Comparison of ENCODE assay signal across 19 cellular contexts in genomic region chr12:124370851-124371250, GRCh38.
DNase-seq lines count a peak whose midpoint lies in the region; ATAC-seq and TF ChIP-seq lines count a peak whose summit lies in the region.
"Had no signal": no experiment of that assay in that cellular context is flagged by ENCODE, and none has a peak within 500 bp of the region (broad histone marks: within the 10 kb centered on the region; RNA-seq: fewer than 3 reads in every experiment).

No MANE protein-coding gene starts in this region.

- peaks cover 15% of the 10 kb centered on the region for H3K4me1 ChIP-seq in RWPE2 (ENCODE audit: insufficient read depth, poor library complexity, severe bottlenecking)
- peaks cover 19% of the 10 kb centered on the region for H3K4me1 ChIP-seq in fibroblast of lung (ENCODE audit: control insufficient read depth, extremely low read depth, insufficient read depth, low read length)
- peaks cover 6 to 41% (median 36%) of the 10 kb centered on the region in 5 donors for H3K4me1 ChIP-seq in subcutaneous abdominal adipose tissue (ENCODE audit: control insufficient read depth in 5 of 5, insufficient read depth in 5 of 5, low read length in 5 of 5)

- TF ChIP-seq CTCF in RWPE2 (IDR thresholded peaks at IDR 0.05; ENCODE audit: poor library complexity, severe bottlenecking) (no peak), fibroblast of lung (conservative IDR thresholded peaks at IDR 0.05 in 1 of 2, IDR thresholded peaks at IDR 0.05 in 1 of 2; ENCODE audit: low read depth in 1 of 2, low read length in 2 of 2) (no peak)

- H3K27me3 ChIP-seq in RWPE2 (ENCODE audit: insufficient read depth, poor library complexity, severe bottlenecking), result no peaks in the 10 kb centered on the region
- H3K27me3 ChIP-seq in fibroblast of lung (ENCODE audit: control insufficient read depth, insufficient read depth, low read length), result no peaks in the 10 kb centered on the region
- no peaks in the 10 kb centered on the region for H3K27me3 ChIP-seq in subcutaneous abdominal adipose tissue (ENCODE audit: control insufficient read depth in 5 of 5, insufficient read depth in 4 of 5, low read length in 5 of 5)

- no peak for ATAC-seq in RWPE2 (ENCODE audit: low read depth)
- ATAC-seq in GM18870 (IDR thresholded peaks at IDR 0.05; ENCODE audit: unreplicated experiment), result no peak
- no peak for ATAC-seq in HG02970 (IDR thresholded peaks at IDR 0.05; ENCODE audit: low FRiP score, unreplicated experiment)
- ATAC-seq: effector memory CD8-positive, alpha-beta T cell; naive thymus-derived CD8-positive, alpha-beta T cell; stimulated activated effector memory CD8-positive, alpha-beta T cell treated with anti-CD3 and anti-CD28 coated beads, Interleukin-12 subunit alpha, Interleukin-12 subunit beta, amount 100 ng/mL, for 72 hours had no signal

- H3K9me3 ChIP-seq in RWPE2 (ENCODE audit: severe bottlenecking) (no peaks in the 10 kb centered on the region), fibroblast of lung (ENCODE audit: control insufficient read depth, insufficient read depth, low read depth, low read length) (no peaks in the 10 kb centered on the region), subcutaneous abdominal adipose tissue (ENCODE audit: control insufficient read depth in 5 of 5, low read length in 5 of 5) (no peaks in the 10 kb centered on the region)

- no peak overlapping the region for H3K9ac ChIP-seq in fibroblast of lung (ENCODE audit: insufficient read depth, low read length)
- H3K9ac ChIP-seq in subcutaneous abdominal adipose tissue (ENCODE audit: low read length in 5 of 5), result peak overlapping the region in 2 of 5 donors; percentile 54 to 74
- H3K9ac ChIP-seq: KMS-11 had no signal

- H3K27ac ChIP-seq in RWPE2 (ENCODE audit: poor library complexity, severe bottlenecking) (peak overlapping the region; percentile 73), fibroblast of lung (ENCODE audit: insufficient read depth, low read length) (peak overlapping the region; percentile 78), subcutaneous abdominal adipose tissue (ENCODE audit: low read depth, low read length) (peak overlapping the region; percentile 90)
- H3K27ac ChIP-seq: HL-60, KMS-11, WERI-Rb-1 had no signal

- no peak overlapping the region for H3K4me2 ChIP-seq in fibroblast of lung (ENCODE audit: extremely low read depth, insufficient read depth, low read length)
- H3K4me2 ChIP-seq: KMS-11 had no signal

- DNase-seq in EH (ENCODE audit: low read depth), result peak; percentile 51
- no peak for DNase-seq in RWPE2 (ENCODE audit: low spot score)
- no peak for DNase-seq in fibroblast of lung (ENCODE audit: low read depth in 2 of 2)
- no peak for DNase-seq in hippocampal formation (lab: John Stamatoyannopoulos, UW)
- no peak for DNase-seq in DMS 273 (lab: John Stamatoyannopoulos, UW; ENCODE audit: unreplicated experiment)
- DNase-seq: activated effector memory CD4-positive, alpha-beta T cell treated with Interleukin-2 at 50 U/mL for 16 hours; DMS79; effector memory CD8-positive, alpha-beta T cell; H9; kidney; naive thymus-derived CD8-positive, alpha-beta T cell; NCI-H1417 treated with DMSO at 0.1 percent for 48 hours; WERI-Rb-1 had no signal

- H3K36me3 ChIP-seq in RWPE2 (ENCODE audit: low read depth) (peaks cover 90% of the 10 kb centered on the region), fibroblast of lung (ENCODE audit: control insufficient read depth, insufficient read depth, low read length) (peaks cover 34% of the 10 kb centered on the region), subcutaneous abdominal adipose tissue (ENCODE audit: control insufficient read depth in 5 of 5, insufficient read depth in 5 of 5, low read length in 5 of 5) (peaks cover 0 to 77% (median 47%) of the 10 kb centered on the region in 5 donors)

- H3K79me2 ChIP-seq in fibroblast of lung (ENCODE audit: control insufficient read depth, insufficient read depth, low read length), result peaks cover 26% of the 10 kb centered on the region

- H4K20me1 ChIP-seq in fibroblast of lung (ENCODE audit: control insufficient read depth, extremely low read depth, insufficient read depth, low read length), result no peaks in the 10 kb centered on the region

- H2AFZ ChIP-seq in fibroblast of lung (ENCODE audit: low read length), result no peak overlapping the region

- H3K4me3 ChIP-seq in RWPE2 (ENCODE audit: severe bottlenecking) (no peak overlapping the region), fibroblast of lung (replicated peaks in 1 of 4; ENCODE audit: control extremely low read depth in 1 of 4, insufficient read depth in 1 of 4, low read depth in 3 of 4, low read length in 4 of 4) (no peak overlapping the region), subcutaneous abdominal adipose tissue (ENCODE audit: low read depth in 1 of 5, low read length in 5 of 5) (no peak overlapping the region)
